ENCODE assay signal across 26 cellular contexts in genomic region chr1:37353871-37354270, GRCh38.
"Had no signal": no experiment of that assay in that cellular context is flagged by ENCODE, and none has a peak within 500 bp of the region (broad histone marks: within the 10 kb centered on the region; RNA-seq: fewer than 3 reads in every experiment).

No MANE protein-coding gene starts in this region.

- FAIRE-seq: islet of Langerhans, kidney had no signal

- H3K4me1 ChIP-seq: left lung, lower lobe of right lung, right atrium auricular region, right lobe of liver, tibial nerve, uterus had no signal

- H3K4me2 ChIP-seq: smooth muscle cell had no signal

- H3K36me3 Mint-ChIP-seq: immature natural killer cell; naive thymus-derived CD8-positive, alpha-beta T cell; stimulated activated memory B cell treated with anti-CD40 and anti-IgM and Interleukin-4, amounts not matched to agents 10 μg/mL and 1 μg/mL and 100 μg/mL, for 72 hours; type B pancreatic cell had no signal

- H3K4me1 Mint-ChIP-seq: immature natural killer cell; naive thymus-derived CD8-positive, alpha-beta T cell; stimulated activated memory B cell treated with anti-CD40 and anti-IgM and Interleukin-4, amounts not matched to agents 10 μg/mL and 1 μg/mL and 100 μg/mL, for 72 hours; stimulated activated naive CD8-positive, alpha-beta T cell treated with anti-CD3 and anti-CD28 coated beads, Interleukin-15, amount 100 ng/mL, for 72 hours had no signal

- ATAC-seq: left colon; left lung; lower lobe of right lung; naive thymus-derived CD8-positive, alpha-beta T cell; right lobe of liver; stimulated activated memory B cell treated with anti-CD40 and anti-IgM and Interleukin-4, amounts not matched to agents 10 μg/mL and 1 μg/mL and 100 μg/mL, for 72 hours; stimulated activated naive CD8-positive, alpha-beta T cell treated with anti-CD3 and anti-CD28 coated beads, Interleukin-15, amount 100 ng/mL, for 72 hours had no signal

- DNase-seq: hypothalamus; immature natural killer cell; kidney; left colon; left lung; lower lobe of right lung; mammary epithelial cell; mesenchymal stem cell; naive thymus-derived CD8-positive, alpha-beta T cell; ovary; right lobe of liver; stimulated activated CD4-positive, alpha-beta T cell treated with anti-CD3 and anti-CD28 coated beads, Interleukin-1b, Interleukin-23, amount 100 ng/mL, for 48 hours; stimulated activated CD4-positive, alpha-beta T cell treated with anti-CD3 and anti-CD28 coated beads, Interleukin-2, amount 100 ng/mL, for 48 hours; stimulated activated CD4-positive, alpha-beta T cell treated with anti-CD3 and anti-CD28 coated beads, Interleukin-4, amount 100 ng/mL, for 4 hours; stimulated activated CD8-positive, alpha-beta memory T cell treated with anti-CD3 and anti-CD28 coated beads, Interleukin-4, amount 100 ng/mL, for 48 hours; stimulated activated naive CD4-positive, alpha-beta T cell treated with Interleukin-2 at 50 U/mL for 16 hours; stimulated activated naive CD8-positive, alpha-beta T cell treated with anti-CD3 and anti-CD28 coated beads, Interleukin-15, amount 100 ng/mL, for 72 hours; substantia nigra; uterus had no signal

- H3K27me3 ChIP-seq: ovary, right atrium auricular region, right lobe of liver, tibial nerve, uterus had no signal

- H3K4me3 Mint-ChIP-seq: immature natural killer cell; naive thymus-derived CD8-positive, alpha-beta T cell; stimulated activated memory B cell treated with anti-CD40 and anti-IgM and Interleukin-4, amounts not matched to agents 10 μg/mL and 1 μg/mL and 100 μg/mL, for 72 hours; stimulated activated naive CD8-positive, alpha-beta T cell treated with anti-CD3 and anti-CD28 coated beads, Interleukin-15, amount 100 ng/mL, for 72 hours; type B pancreatic cell had no signal

- H3K4me3 ChIP-seq: left lung, lower lobe of right lung, ovary, right atrium auricular region, right lobe of liver, smooth muscle cell, tibial nerve, uterus had no signal

- H3K27ac Mint-ChIP-seq: immature natural killer cell; naive thymus-derived CD8-positive, alpha-beta T cell; progenitor cell of endocrine pancreas; stimulated activated memory B cell treated with anti-CD40 and anti-IgM and Interleukin-4, amounts not matched to agents 10 μg/mL and 1 μg/mL and 100 μg/mL, for 72 hours; type B pancreatic cell had no signal

- H3K36me3 ChIP-seq: left lung, lower lobe of right lung, ovary, right atrium auricular region, right lobe of liver, tibial nerve, uterus had no signal

- H3K27ac ChIP-seq: left lung, lower lobe of right lung, ovary, right atrium auricular region, right lobe of liver, tibial nerve, uterus had no signal

- H3K9me3 ChIP-seq: left lung, lower lobe of right lung, ovary, right atrium auricular region, right lobe of liver, tibial nerve, uterus had no signal

- H3K9me3 Mint-ChIP-seq: immature natural killer cell; stimulated activated memory B cell treated with anti-CD40 and anti-IgM and Interleukin-4, amounts not matched to agents 10 μg/mL and 1 μg/mL and 100 μg/mL, for 72 hours; stimulated activated naive CD8-positive, alpha-beta T cell treated with anti-CD3 and anti-CD28 coated beads, Interleukin-15, amount 100 ng/mL, for 72 hours; type B pancreatic cell had no signal
